16 cellular contexts compared by ENCODE assay signal in genomic region chrX:47420967-47421366, GRCh38. TPM values are rescaled to one million over a fixed set of nuclear protein-coding genes. Genes with fewer than 3 reads are reported as not detected.
A peak's percentile ranks its signal among the peaks of the same experiment; 100 is the strongest.
DNase-seq lines count a peak whose midpoint lies in the region; ATAC-seq and TF ChIP-seq lines count a peak whose summit lies in the region.
"Had no signal": no experiment of that assay in that cellular context is flagged by ENCODE, and none has a peak within 500 bp of the region (broad histone marks: within the 10 kb centered on the region; RNA-seq: fewer than 3 reads in every experiment).

No MANE protein-coding gene starts in this region.

- H3K9me3 Mint-ChIP-seq in stimulated activated naive B cell treated with anti-CD40 and anti-IgM and Interleukin-4, amounts not matched to agents 10 μg/mL and 1 μg/mL and 100 μg/mL, for 72 hours: peaks cover 0 to 11% of the 10 kb centered on the region in 2 donors

- no peak for TF ChIP-seq CTCF in stomach (IDR thresholded peaks at IDR 0.05)

- H3K4me3 Mint-ChIP-seq in stimulated activated naive B cell treated with anti-CD40 and anti-IgM and Interleukin-4, amounts not matched to agents 10 μg/mL and 1 μg/mL and 100 μg/mL, for 72 hours: no peak overlapping the region
- H3K4me3 Mint-ChIP-seq: CD14-positive monocyte; CD8-positive, alpha-beta T cell; HFFc6 had no signal

- no peak overlapping the region for H2BK15ac ChIP-seq in mesendoderm (replicated peaks; ENCODE audit: low read depth)

- no peak for TF ChIP-seq EP300 in stomach (IDR thresholded peaks at IDR 0.05)

- H3K9me3 ChIP-seq in BLaER1: peaks cover 79% of the 10 kb centered on the region
- peaks cover 0 to 37% (median 15%) of the 10 kb centered on the region in 4 donors for H3K9me3 ChIP-seq in stomach

- H3K4ac ChIP-seq in mesendoderm (ENCODE audit: low read depth, low read length): no peak overlapping the region

- H3K27ac ChIP-seq in BLaER1 (no peak overlapping the region), mesendoderm (ENCODE audit: low read depth, low read length) (no peak overlapping the region), stomach (no peak overlapping the region)

- H3K27me3 Mint-ChIP-seq in stimulated activated naive B cell treated with anti-CD40 and anti-IgM and Interleukin-4, amounts not matched to agents 10 μg/mL and 1 μg/mL and 100 μg/mL, for 72 hours: peaks cover 0 to 4% of the 10 kb centered on the region in 2 donors

- H3K4me1 ChIP-seq in BLaER1 (peaks cover 10% of the 10 kb centered on the region; the same call in 1 of the 2 replicates), mesendoderm (ENCODE audit: control insufficient read depth, low read depth, low read length) (no peaks in the 10 kb centered on the region), stomach (no peaks in the 10 kb centered on the region)

- H3K4me3 ChIP-seq in BLaER1 (no peak overlapping the region), mesendoderm (ENCODE audit: low read length) (no peak overlapping the region), stomach (no peak overlapping the region)

- no peak overlapping the region for H3K18ac ChIP-seq in mesendoderm (ENCODE audit: low read length)

- no peak overlapping the region for H3K56ac ChIP-seq in mesendoderm (ENCODE audit: low read length)

- H3K36me3 Mint-ChIP-seq in stimulated activated naive B cell treated with anti-CD40 and anti-IgM and Interleukin-4, amounts not matched to agents 10 μg/mL and 1 μg/mL and 100 μg/mL, for 72 hours: peaks cover 6 to 15% of the 10 kb centered on the region in 2 donors
- H3K36me3 Mint-ChIP-seq: CD14-positive monocyte had no signal

- no peak overlapping the region for H3K23ac ChIP-seq in mesendoderm (ENCODE audit: low read length)

- H3K27me3 ChIP-seq in BLaER1 (peaks cover 3% of the 10 kb centered on the region; the same call in 1 of the 2 replicates), mesendoderm (ENCODE audit: insufficient read depth, low read length, poor library complexity) (no peaks in the 10 kb centered on the region), stomach (no peaks in the 10 kb centered on the region)

- TF ChIP-seq POLR2A in stomach (IDR thresholded peaks at IDR 0.05): no peak

- H3K4me1 Mint-ChIP-seq in stimulated activated naive B cell treated with anti-CD40 and anti-IgM and Interleukin-4, amounts not matched to agents 10 μg/mL and 1 μg/mL and 100 μg/mL, for 72 hours: peaks cover 10 to 11% of the 10 kb centered on the region in 2 donors
- H3K4me1 Mint-ChIP-seq: CD14-positive monocyte had no signal

- peak overlapping the region; percentile 33 for H3K4me2 ChIP-seq in BLaER1
- no peak overlapping the region for H3K4me2 ChIP-seq in mesendoderm (ENCODE audit: low read length)

- no peak overlapping the region for H4K5ac ChIP-seq in mesendoderm (ENCODE audit: low read length)

- DNase-seq in NAMALWA (ENCODE audit: low spot score) (peak; percentile 1), mesendoderm (peak; percentile 0), stomach (no peak)
- DNase-seq in stimulated activated naive B cell treated with anti-CD40 and anti-IgM and Interleukin-4, amounts not matched to agents 10 μg/mL and 1 μg/mL and 100 μg/mL, for 72 hours: no peak
- DNase-seq: ACHN; CD8-positive, alpha-beta T cell; COR-L47; HCEC 1CT; HFFc6; KG1 had no signal

- ATAC-seq in stimulated activated naive B cell treated with anti-CD40 and anti-IgM and Interleukin-4, amounts not matched to agents 10 μg/mL and 1 μg/mL and 100 μg/mL, for 72 hours (replicated peaks): peak; percentile 55 to 76
- no peak for ATAC-seq in GM18868 (IDR thresholded peaks at IDR 0.05; ENCODE audit: unreplicated experiment)
- ATAC-seq in HG02973 (IDR thresholded peaks at IDR 0.05; ENCODE audit: unreplicated experiment): no peak
- ATAC-seq: CD8-positive, alpha-beta T cell had no signal

- no CpG with 5 or more reads among the region's 5 CpGs for WGBS in mesendoderm (ENCODE audit: extremely low coverage, insufficient coverage, low lambda C conversion rate)
- 48 to 71% (median 62%) methylated on average over 4 to 5 of the region's 5 CpGs for WGBS in stomach, 5 donors

- H2AK5ac ChIP-seq in mesendoderm (ENCODE audit: low read length): no peak overlapping the region

- H3K79me1 ChIP-seq in mesendoderm (ENCODE audit: low read length): no peaks in the 10 kb centered on the region

- no peak overlapping the region for H3K9ac ChIP-seq in BLaER1
- H3K9ac ChIP-seq in mesendoderm (ENCODE audit: low read length): no peak overlapping the region

- H3K36me3 ChIP-seq in BLaER1 (no peaks in the 10 kb centered on the region), mesendoderm (ENCODE audit: control insufficient read depth, insufficient read depth, low read length) (no peaks in the 10 kb centered on the region), stomach (no peaks in the 10 kb centered on the region)

- no peak overlapping the region for H4K8ac ChIP-seq in mesendoderm (ENCODE audit: low read depth, low read length)

- no peaks in the 10 kb centered on the region for H4K20me1 ChIP-seq in BLaER1

- no peak overlapping the region for H2BK5ac ChIP-seq in mesendoderm (ENCODE audit: low read length)

- H2BK120ac ChIP-seq in mesendoderm (ENCODE audit: low read depth, low read length): no peak overlapping the region

- intact Hi-C loops in stomach (cut with DNase I; ENCODE audit: low total_unique reads): no loop called here

- no peaks in the 10 kb centered on the region for H3K79me2 ChIP-seq in mesendoderm (ENCODE audit: control insufficient read depth, insufficient read depth, low read length)

- peak overlapping the region; percentile 63 for H3K27ac Mint-ChIP-seq in stimulated activated naive B cell treated with anti-CD40 and anti-IgM and Interleukin-4, amounts not matched to agents 10 μg/mL and 1 μg/mL and 100 μg/mL, for 72 hours
- H3K27ac Mint-ChIP-seq: CD8-positive, alpha-beta T cell; HFFc6 had no signal

RNA-seq across cellular contexts. Expression of gene ZNF157, which starts 50.6 kb away (rescaled TPM):
- 0.25 TPM for polyA plus RNA-seq in mesendoderm (2013, experiment 1 of 2)
- 0.24 TPM for polyA plus RNA-seq in mesendoderm (2013, experiment 2 of 2)
- total RNA-seq in stomach: under 1 TPM in 1 of 5 donors, not detected in 4; 0.18 TPM
- under 1 TPM in 1 of 3 donors, not detected in 2; 0.15 TPM for polyA plus RNA-seq in stomach
- total RNA-seq: A172, HFFc6, LHCN-M2 had no signal
- polyA plus RNA-seq: CD14-positive monocyte had no signal

Comparison
In these comparisons a context has a peak if more than half of its experiments do, and no peak if none do; other contexts are left out.
1. DNase-seq: peak in NAMALWA (single experiment) and mesendoderm (single experiment); none in stimulated activated naive B cell treated with anti-CD40 and anti-IgM and Interleukin-4, amounts not matched to agents 10 μg/mL and 1 μg/mL and 100 μg/mL, for 72 hours (single experiment) and stomach (single experiment).
2. ATAC-seq: peak in stimulated activated naive B cell treated with anti-CD40 and anti-IgM and Interleukin-4, amounts not matched to agents 10 μg/mL and 1 μg/mL and 100 μg/mL, for 72 hours (2 of 2); none in GM18868 (single experiment) and HG02973 (single experiment).